Comparison of ENCODE assay signal across 1 cellular context in the genomic region with DNA sequence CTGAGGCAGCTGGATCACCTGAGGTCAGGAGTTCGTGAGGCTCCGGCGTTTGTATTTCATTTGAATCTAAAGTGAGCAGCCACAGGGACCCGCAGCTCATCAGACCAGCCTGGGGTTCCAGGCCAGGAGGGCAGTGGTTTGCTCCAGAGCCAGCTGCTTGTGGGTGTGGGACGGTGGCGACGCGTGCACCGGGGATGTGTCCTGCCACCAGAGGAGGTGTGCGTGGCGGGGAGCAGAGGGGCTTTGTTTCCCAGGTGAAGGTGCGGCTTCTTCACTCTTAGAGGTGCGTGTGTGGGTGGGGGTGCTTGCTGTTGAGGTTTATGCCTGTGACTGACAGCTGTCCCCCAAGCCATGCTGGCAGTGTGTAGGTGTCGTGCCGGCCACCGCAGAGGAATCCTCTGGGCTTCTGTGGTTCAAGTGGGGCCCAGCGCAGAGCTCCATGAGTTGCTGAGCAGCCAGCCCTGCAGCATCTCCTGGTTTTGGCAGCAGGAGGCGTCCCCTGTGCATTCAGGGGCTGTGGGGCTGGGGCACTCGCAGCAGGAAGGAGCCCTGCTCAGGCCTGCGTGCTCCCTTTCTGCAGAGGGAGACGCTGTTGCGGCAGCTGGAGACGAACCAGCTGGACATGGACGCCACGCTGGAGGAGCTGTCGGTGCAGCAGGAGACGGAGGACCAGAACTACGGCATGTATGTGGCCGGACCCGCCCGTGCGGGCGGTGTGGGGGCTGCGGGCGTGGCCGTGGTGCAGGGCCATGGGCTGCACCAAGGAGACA.
TF ChIP-seq lines count a peak whose summit lies in the region.

No MANE protein-coding gene starts in this region.

TF ChIP-seq in HepG2, 621 proteins besides CTCF, POLR2A, EP300 and RAD21:
- TF ChIP-seq POLR2G (IDR thresholded peaks at IDR 0.05; ENCODE audit: low read depth, low read length) (peak; percentile 51), TOE1 (CRISPR knock-in tag; IDR thresholded peaks at IDR 0.05) (no peak), RARG (CRISPR knock-in tag; IDR thresholded peaks at IDR 0.05; ENCODE audit: low read depth) (no peak), RBFOX2 (IDR thresholded peaks at IDR 0.05; ENCODE audit: low read depth, low read length) (peak; percentile 67; the same call in 1 of the 2 replicates), HNRNPK (IDR thresholded peaks at IDR 0.05; ENCODE audit: low read depth, low read length, poor library complexity, severe bottlenecking) (no peak), AGO2 (optimal IDR thresholded peaks at IDR 0.05; ENCODE audit: low read depth, low read length) (peak; percentile 95), THAP7 (CRISPR knock-in tag; IDR thresholded peaks at IDR 0.05) (no peak), CBX5 (CRISPR knock-in tag; IDR thresholded peaks at IDR 0.05; ENCODE audit: borderline replicate concordance) (no peak), TBL1XR1 (IDR thresholded peaks at IDR 0.05; ENCODE audit: borderline replicate concordance, low read length, partially characterized antibody) (no peak), ZBTB34 (CRISPR knock-in tag; IDR thresholded peaks at IDR 0.05) (no peak), CBFB (CRISPR knock-in tag; IDR thresholded peaks at IDR 0.05) (no peak), HNF4G (IDR thresholded peaks at IDR 0.05; ENCODE audit: borderline replicate concordance, low read depth, low read length) (no peak), HNF4G (CRISPR knock-in tag; IDR thresholded peaks at IDR 0.05; ENCODE audit: borderline replicate concordance, low read depth) (no peak), ZNF142 (CRISPR knock-in tag; IDR thresholded peaks at IDR 0.05) (no peak), ZNF160 (CRISPR knock-in tag; IDR thresholded peaks at IDR 0.05) (no peak), GRHL1 (CRISPR knock-in tag; conservative IDR thresholded peaks at IDR 0.05) (no peak), SOX5 (CRISPR knock-in tag; IDR thresholded peaks at IDR 0.05; ENCODE audit: borderline replicate concordance) (no peak), ZNF367 (CRISPR knock-in tag; IDR thresholded peaks at IDR 0.05; ENCODE audit: borderline replicate concordance) (no peak), AGO1 (IDR thresholded peaks at IDR 0.05; ENCODE audit: low read depth, low read length, poor library complexity, severe bottlenecking) (peak; percentile 96), NONO (IDR thresholded peaks at IDR 0.05) (no peak), NONO (CRISPR knock-in tag; conservative IDR thresholded peaks at IDR 0.05) (peak; percentile 11; the same call in 1 of the 2 replicates), ZFP36L1 (CRISPR knock-in tag; IDR thresholded peaks at IDR 0.05) (no peak), NCOA1 (CRISPR knock-in tag; IDR thresholded peaks at IDR 0.05) (no peak)
- TF ChIP-seq, protein P1, sequence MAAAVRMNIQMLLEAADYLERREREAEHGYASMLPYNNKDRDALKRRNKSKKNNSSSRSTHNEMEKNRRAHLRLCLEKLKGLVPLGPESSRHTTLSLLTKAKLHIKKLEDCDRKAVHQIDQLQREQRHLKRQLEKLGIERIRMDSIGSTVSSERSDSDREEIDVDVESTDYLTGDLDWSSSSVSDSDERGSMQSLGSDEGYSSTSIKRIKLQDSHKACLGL (CRISPR knock-in tag; IDR thresholded peaks at IDR 0.05): 0 out of 2 replicates have a peak, but pooled peaks have one; percentile 23
- TF ChIP-seq, protein P2, sequence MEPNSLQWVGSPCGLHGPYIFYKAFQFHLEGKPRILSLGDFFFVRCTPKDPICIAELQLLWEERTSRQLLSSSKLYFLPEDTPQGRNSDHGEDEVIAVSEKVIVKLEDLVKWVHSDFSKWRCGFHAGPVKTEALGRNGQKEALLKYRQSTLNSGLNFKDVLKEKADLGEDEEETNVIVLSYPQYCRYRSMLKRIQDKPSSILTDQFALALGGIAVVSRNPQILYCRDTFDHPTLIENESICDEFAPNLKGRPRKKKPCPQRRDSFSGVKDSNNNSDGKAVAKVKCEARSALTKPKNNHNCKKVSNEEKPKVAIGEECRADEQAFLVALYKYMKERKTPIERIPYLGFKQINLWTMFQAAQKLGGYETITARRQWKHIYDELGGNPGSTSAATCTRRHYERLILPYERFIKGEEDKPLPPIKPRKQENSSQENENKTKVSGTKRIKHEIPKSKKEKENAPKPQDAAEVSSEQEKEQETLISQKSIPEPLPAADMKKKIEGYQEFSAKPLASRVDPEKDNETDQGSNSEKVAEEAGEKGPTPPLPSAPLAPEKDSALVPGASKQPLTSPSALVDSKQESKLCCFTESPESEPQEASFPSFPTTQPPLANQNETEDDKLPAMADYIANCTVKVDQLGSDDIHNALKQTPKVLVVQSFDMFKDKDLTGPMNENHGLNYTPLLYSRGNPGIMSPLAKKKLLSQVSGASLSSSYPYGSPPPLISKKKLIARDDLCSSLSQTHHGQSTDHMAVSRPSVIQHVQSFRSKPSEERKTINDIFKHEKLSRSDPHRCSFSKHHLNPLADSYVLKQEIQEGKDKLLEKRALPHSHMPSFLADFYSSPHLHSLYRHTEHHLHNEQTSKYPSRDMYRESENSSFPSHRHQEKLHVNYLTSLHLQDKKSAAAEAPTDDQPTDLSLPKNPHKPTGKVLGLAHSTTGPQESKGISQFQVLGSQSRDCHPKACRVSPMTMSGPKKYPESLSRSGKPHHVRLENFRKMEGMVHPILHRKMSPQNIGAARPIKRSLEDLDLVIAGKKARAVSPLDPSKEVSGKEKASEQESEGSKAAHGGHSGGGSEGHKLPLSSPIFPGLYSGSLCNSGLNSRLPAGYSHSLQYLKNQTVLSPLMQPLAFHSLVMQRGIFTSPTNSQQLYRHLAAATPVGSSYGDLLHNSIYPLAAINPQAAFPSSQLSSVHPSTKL (CRISPR knock-in tag; IDR thresholded peaks at IDR 0.05): no peak
